Comparison of ENCODE assay signal across 21 cellular contexts in genomic region chr1:244256086-244256485, GRCh38.
"Had no signal": no experiment of that assay in that cellular context is flagged by ENCODE, and none has a peak within 500 bp of the region (broad histone marks: within the 10 kb centered on the region; RNA-seq: fewer than 3 reads in every experiment).

No MANE protein-coding gene starts in this region.

- H3K4me3 Mint-ChIP-seq: activated B cell treated with CpG ODN at 0.5 μM for 24 hours; activated CD4-positive, alpha-beta T cell treated with anti-CD3 and anti-CD28 coated beads for 36 hours; activated naive CD4-positive, alpha-beta T cell treated with anti-CD3 and anti-CD28 coated beads, Interleukin-2, amount 10 ng/mL, durations not matched to agents 7 days and 5 days; naive thymus-derived CD4-positive, alpha-beta T cell; neural crest cell had no signal

- H3K27me3 ChIP-seq: colonic mucosa, right atrium auricular region, spleen, upper lobe of right lung had no signal

- H3K27ac ChIP-seq: colonic mucosa, esophagus squamous epithelium, gastroesophageal sphincter, lower lobe of right lung, pancreas, psoas muscle, right atrium auricular region, upper lobe of right lung had no signal

- H3K4me1 Mint-ChIP-seq: activated CD4-positive, alpha-beta T cell treated with anti-CD3 and anti-CD28 coated beads for 36 hours had no signal

- H3K36me3 Mint-ChIP-seq: activated naive CD4-positive, alpha-beta T cell treated with anti-CD3 and anti-CD28 coated beads, Interleukin-2, amount 10 ng/mL, durations not matched to agents 7 days and 5 days had no signal

- H3K27me3 Mint-ChIP-seq: activated B cell treated with CpG ODN at 0.5 μM for 24 hours; activated CD4-positive, alpha-beta T cell treated with anti-CD3 and anti-CD28 coated beads for 36 hours had no signal

- ATAC-seq: activated CD4-positive, alpha-beta T cell treated with anti-CD3 and anti-CD28 coated beads for 36 hours; gastroesophageal sphincter; lower lobe of right lung; naive thymus-derived CD4-positive, alpha-beta T cell; pancreas; psoas muscle; stimulated activated naive CD8-positive, alpha-beta T cell treated with anti-CD3 and anti-CD28 coated beads, Interleukin-15, Interleukin-2, amounts not matched to agents 100 U/mL and 50 U/mL, for 24 hours; upper lobe of right lung had no signal

- DNase-seq: activated B cell treated with CpG ODN at 0.5 μM for 24 hours; activated CD4-positive, alpha-beta T cell treated with anti-CD3 and anti-CD28 coated beads for 36 hours; activated CD4-positive, alpha-beta T cell treated with anti-CD3 and anti-CD28 coated beads, Interleukin-2, amount 50 U/mL, for 48 hours; activated effector memory CD4-positive, alpha-beta T cell treated with anti-CD3 and anti-CD28 coated beads, Interleukin-2, amount 50 U/mL, for 16 hours; activated naive CD4-positive, alpha-beta T cell treated with anti-CD3 and anti-CD28 coated beads, Interleukin-2, amount 10 ng/mL, durations not matched to agents 7 days and 5 days; amygdala; colonic mucosa; esophagus squamous epithelium; kidney; lower lobe of right lung; naive thymus-derived CD4-positive, alpha-beta T cell; pancreas; psoas muscle; spleen; stimulated activated CD4-positive, alpha-beta T cell treated with anti-CD3 and anti-CD28 coated beads, Interleukin-4, amount 100 ng/mL, for 24 hours; stimulated activated naive CD8-positive, alpha-beta T cell treated with anti-CD3 and anti-CD28 coated beads, Interleukin-15, Interleukin-2, amounts not matched to agents 100 U/mL and 50 U/mL, for 24 hours; T-helper 1 cell; upper lobe of right lung had no signal

- H3K27ac Mint-ChIP-seq: activated B cell treated with CpG ODN at 0.5 μM for 24 hours; activated CD4-positive, alpha-beta T cell treated with anti-CD3 and anti-CD28 coated beads for 36 hours; activated naive CD4-positive, alpha-beta T cell treated with anti-CD3 and anti-CD28 coated beads, Interleukin-2, amount 10 ng/mL, durations not matched to agents 7 days and 5 days; naive thymus-derived CD4-positive, alpha-beta T cell had no signal

- H3K9me3 Mint-ChIP-seq: activated naive CD4-positive, alpha-beta T cell treated with anti-CD3 and anti-CD28 coated beads, Interleukin-2, amount 10 ng/mL, durations not matched to agents 7 days and 5 days; neural crest cell had no signal

- H3K4me1 ChIP-seq: colonic mucosa, gastroesophageal sphincter, pancreas, psoas muscle, right atrium auricular region, upper lobe of right lung had no signal

- H3K36me3 ChIP-seq: colonic mucosa, esophagus squamous epithelium, gastroesophageal sphincter, lower lobe of right lung, pancreas, right atrium auricular region, spleen, upper lobe of right lung had no signal

- H3K4me3 ChIP-seq: colonic mucosa, esophagus squamous epithelium, gastroesophageal sphincter, lower lobe of right lung, pancreas, psoas muscle, right atrium auricular region, spleen, upper lobe of right lung had no signal

- H3K9me3 ChIP-seq: colonic mucosa, esophagus squamous epithelium, pancreas, psoas muscle, right atrium auricular region, upper lobe of right lung had no signal
